9 cellular contexts compared by ENCODE assay signal in the genomic region with DNA sequence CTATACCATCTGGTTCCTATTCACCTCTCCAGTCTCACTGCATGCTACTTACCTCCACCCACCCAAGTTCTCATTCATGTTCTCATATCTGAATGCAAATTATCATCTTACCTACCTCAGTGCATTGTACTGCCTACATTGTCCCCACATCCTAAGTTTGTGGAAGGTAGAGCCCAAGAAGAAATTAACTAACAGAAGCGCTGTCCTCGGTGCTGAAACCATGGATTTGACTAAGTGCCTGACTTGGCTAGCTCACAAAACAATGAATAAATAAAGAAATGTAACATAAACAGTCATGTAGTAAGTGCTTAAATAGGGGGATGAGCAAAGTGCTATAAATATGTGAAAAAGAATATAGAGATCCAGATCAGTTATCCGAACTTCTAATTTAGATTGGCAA.
DNase-seq lines count a peak whose midpoint lies in the region; ATAC-seq and TF ChIP-seq lines count a peak whose summit lies in the region.
"Had no signal": no experiment of that assay in that cellular context is flagged by ENCODE, and none has a peak within 500 bp of the region (broad histone marks: within the 10 kb centered on the region; RNA-seq: fewer than 3 reads in every experiment).

No MANE protein-coding gene starts in this region.

- H3K4me1 Mint-ChIP-seq in Calu3 (ENCODE audit: low read depth, unreplicated experiment) (no peaks in the 10 kb centered on the region), chondrocyte (ENCODE audit: low read depth) (no peaks in the 10 kb centered on the region)
- no peaks in the 10 kb centered on the region for H3K4me1 Mint-ChIP-seq in activated naive CD8-positive, alpha-beta T cell treated with anti-CD3 and anti-CD28 coated beads, Interleukin-2, amount 50 U/mL, for 24 hours

- H3K9me3 ChIP-seq in gastroesophageal sphincter, result no peaks in the 10 kb centered on the region
- H3K9me3 ChIP-seq: heart left ventricle had no signal

- H3K36me3 ChIP-seq in kidney epithelial cell (ENCODE audit: control insufficient read depth, insufficient read depth, low read length) (no peaks in the 10 kb centered on the region), gastroesophageal sphincter (no peaks in the 10 kb centered on the region)
- H3K36me3 ChIP-seq: heart left ventricle had no signal

- H3K9me3 Mint-ChIP-seq in Calu3 (ENCODE audit: low read depth, unreplicated experiment) (no peaks in the 10 kb centered on the region), chondrocyte (ENCODE audit: low read depth) (no peaks in the 10 kb centered on the region)
- H3K9me3 Mint-ChIP-seq in activated naive CD8-positive, alpha-beta T cell treated with anti-CD3 and anti-CD28 coated beads, Interleukin-2, amount 50 U/mL, for 24 hours, result peaks cover 6% of the 10 kb centered on the region

- ATAC-seq in activated naive CD8-positive, alpha-beta T cell treated with anti-CD3 and anti-CD28 coated beads, Interleukin-2, amount 50 U/mL, for 24 hours, result no peak
- no peak for ATAC-seq in gastroesophageal sphincter
- ATAC-seq: heart left ventricle had no signal

- 9 to 19% methylated on average over 3 of the region's 3 CpGs for WGBS in gastroesophageal sphincter (ENCODE audit: low coverage in 1 of 2), 2 donors

- TF ChIP-seq POLR2A in gastroesophageal sphincter (IDR thresholded peaks at IDR 0.05), result no peak

- no peak overlapping the region for H3K27ac Mint-ChIP-seq in Calu3 (ENCODE audit: unreplicated experiment)
- H3K27ac Mint-ChIP-seq in activated naive CD8-positive, alpha-beta T cell treated with anti-CD3 and anti-CD28 coated beads, Interleukin-2, amount 50 U/mL, for 24 hours, result no peak overlapping the region
- no peak overlapping the region for H3K27ac Mint-ChIP-seq in chondrocyte (ENCODE audit: unreplicated experiment)

- H3K36me3 Mint-ChIP-seq in Calu3 (ENCODE audit: insufficient read depth, unreplicated experiment) (no peaks in the 10 kb centered on the region), chondrocyte (ENCODE audit: low read depth) (no peaks in the 10 kb centered on the region)
- no peaks in the 10 kb centered on the region for H3K36me3 Mint-ChIP-seq in activated naive CD8-positive, alpha-beta T cell treated with anti-CD3 and anti-CD28 coated beads, Interleukin-2, amount 50 U/mL, for 24 hours (ENCODE audit: low read depth)

- H3K27me3 Mint-ChIP-seq in Calu3 (ENCODE audit: unreplicated experiment), result no peaks in the 10 kb centered on the region
- peaks cover 4% of the 10 kb centered on the region for H3K27me3 Mint-ChIP-seq in activated naive CD8-positive, alpha-beta T cell treated with anti-CD3 and anti-CD28 coated beads, Interleukin-2, amount 50 U/mL, for 24 hours
- peaks cover 5% of the 10 kb centered on the region for H3K27me3 Mint-ChIP-seq in chondrocyte (ENCODE audit: low read depth)

- intact Hi-C loops in Calu3 (cut with micrococcal nuclease; ENCODE audit: unreplicated experiment), result no loop called here

- H3K27ac ChIP-seq in gastroesophageal sphincter, result no peak overlapping the region
- H3K27ac ChIP-seq: heart left ventricle had no signal

- peak; percentile 15 for DNase-seq in Calu3
- DNase-seq in KG1 (lab: John Stamatoyannopoulos, UW), result peak; percentile 13
- DNase-seq in activated naive CD8-positive, alpha-beta T cell treated with anti-CD3 and anti-CD28 coated beads, Interleukin-2, amount 50 U/mL, for 24 hours, result peak; percentile 5
- peak; percentile 19 for DNase-seq in kidney epithelial cell (ENCODE audit: low read depth)
- no peak for DNase-seq in DMS114 treated with DMSO at 0.1 percent for 48 hours (lab: John Stamatoyannopoulos, UW; ENCODE audit: unreplicated experiment)
- no peak for DNase-seq in NCI-H146 (lab: John Stamatoyannopoulos, UW)
- no peak for DNase-seq in chondrocyte (ENCODE audit: low spot score)

- no TSS peak for BruUV-seq in Calu3 (replicated peaks; lab: Mats Ljungman, UMichigan)

- TF ChIP-seq EP300 in gastroesophageal sphincter (IDR thresholded peaks at IDR 0.05), result no peak

- no peak for TF ChIP-seq CTCF in Calu3 (IDR thresholded peaks at IDR 0.05; ENCODE audit: unreplicated experiment)
- no peak for TF ChIP-seq CTCF in kidney epithelial cell (IDR thresholded peaks at IDR 0.05; ENCODE audit: insufficient read depth, low read length, poor library complexity, severe bottlenecking)
- no peak for TF ChIP-seq CTCF in chondrocyte (IDR thresholded peaks at IDR 0.05)
- TF ChIP-seq CTCF in gastroesophageal sphincter (IDR thresholded peaks at IDR 0.05), result no peak

- CTCF ChIA-PET in Calu3 (lab: Charles Lee), result no interaction called here

- H3K4me3 Mint-ChIP-seq in Calu3 (ENCODE audit: low read depth, unreplicated experiment) (no peak overlapping the region), chondrocyte (ENCODE audit: unreplicated experiment) (no peak overlapping the region)
- H3K4me3 Mint-ChIP-seq in activated naive CD8-positive, alpha-beta T cell treated with anti-CD3 and anti-CD28 coated beads, Interleukin-2, amount 50 U/mL, for 24 hours, result no peak overlapping the region

- H3K4me3 ChIP-seq in kidney epithelial cell (ENCODE audit: low read depth, low read length) (no peak overlapping the region), gastroesophageal sphincter (no peak overlapping the region)
- H3K4me3 ChIP-seq: heart left ventricle had no signal

- H3K27me3 ChIP-seq in kidney epithelial cell (ENCODE audit: control insufficient read depth, insufficient read depth, low read length), result no peaks in the 10 kb centered on the region
- no peaks in the 10 kb centered on the region for H3K27me3 ChIP-seq in gastroesophageal sphincter
- H3K27me3 ChIP-seq: heart left ventricle had no signal

- H3K4me1 ChIP-seq in gastroesophageal sphincter, result no peaks in the 10 kb centered on the region
- H3K4me1 ChIP-seq: heart left ventricle had no signal

Comparison
In these comparisons a context has a peak if more than half of its experiments do, and no peak if none do; other contexts are left out.
1. DNase-seq: peak in Calu3 (single experiment), KG1 (single experiment), activated naive CD8-positive, alpha-beta T cell treated with anti-CD3 and anti-CD28 coated beads, Interleukin-2, amount 50 U/mL, for 24 hours (single experiment) and kidney epithelial cell (single experiment); none in DMS114 treated with DMSO at 0.1 percent for 48 hours (single experiment), NCI-H146 (single experiment) and chondrocyte (single experiment).